In the genomic region with DNA sequence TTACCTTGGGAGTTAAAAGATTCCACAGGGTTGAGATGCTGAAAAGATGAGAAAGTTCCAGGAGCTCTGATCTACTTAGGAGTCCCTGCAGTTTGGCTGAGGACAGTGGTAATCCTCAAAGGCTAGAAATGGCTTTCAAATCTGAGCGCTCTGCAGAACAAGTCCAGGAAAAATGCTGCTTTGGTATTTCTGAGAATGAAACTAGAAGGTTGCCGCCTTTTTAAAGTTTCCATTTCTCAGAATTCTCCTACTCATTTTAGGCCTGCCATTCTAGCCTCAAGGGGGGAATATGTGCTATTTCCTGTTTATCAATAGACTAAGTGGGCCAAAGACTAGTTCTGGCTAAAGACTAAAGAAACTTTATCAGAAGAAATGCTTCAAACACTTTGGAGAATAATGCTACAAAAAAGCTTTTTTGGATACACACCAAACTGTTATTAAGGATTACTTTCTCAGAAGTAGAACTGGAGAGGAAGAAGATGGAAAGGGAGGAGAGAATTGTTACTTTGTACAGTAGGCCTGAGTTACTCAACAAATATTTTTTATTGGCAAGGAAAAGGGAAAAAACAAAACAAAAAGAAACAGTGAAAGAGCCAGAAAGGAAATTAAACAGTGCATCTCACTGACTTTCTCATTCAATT, we compare ENCODE assay signal across 9 cellular contexts. TPM values are rescaled to one million over a fixed set of nuclear protein-coding genes. Genes with fewer than 3 reads are reported as not detected.
DNase-seq lines count a peak whose midpoint lies in the region; ATAC-seq and TF ChIP-seq lines count a peak whose summit lies in the region.
"Had no signal": no experiment of that assay in that cellular context is flagged by ENCODE, and none has a peak within 500 bp of the region (broad histone marks: within the 10 kb centered on the region; RNA-seq: fewer than 3 reads in every experiment).

A gene (minus strand): TSS at position 110 of the 641 bp plus-strand sequence. CDS start 15,314 bp downstream, outside the sequence.

- H3K9me3 Mint-ChIP-seq in CD4-positive, alpha-beta memory T cell, result peaks cover 0 to 2% (median 0%) of the 10 kb centered on the region in 8 donors
- H3K9me3 Mint-ChIP-seq in naive thymus-derived CD8-positive, alpha-beta T cell, result no peaks in the 10 kb centered on the region
- H3K9me3 Mint-ChIP-seq in HFFc6, result no peaks in the 10 kb centered on the region

- intact Hi-C loops in CD4-positive, alpha-beta memory T cell (cut with micrococcal nuclease), result loop anchor here (2.0 to 5.0 kb wide), 4 partner anchors 17 to 210 kb away; a partner anchor contains a TSS

- no peaks in the 10 kb centered on the region for H3K27me3 Mint-ChIP-seq in CD4-positive, alpha-beta memory T cell
- H3K27me3 Mint-ChIP-seq in naive thymus-derived CD8-positive, alpha-beta T cell, result no peaks in the 10 kb centered on the region
- H3K27me3 Mint-ChIP-seq in HFFc6 (ENCODE audit: insufficient read depth), result no peaks in the 10 kb centered on the region

- H3K4me2 ChIP-seq in KMS-11, result peak within 1 kb of the TSS; percentile 40

- CTCF ChIA-PET in CD4-positive, alpha-beta memory T cell (lab: Charles Lee; ENCODE audit: partially characterized antibody), result interaction anchor here (1.0 to 13.7 kb wide), 14 partner anchors 15 to 371 kb away, joined by 3 to 270 read pairs (median 6); a partner anchor contains a TSS
- CTCF ChIA-PET in HEK293T (lab: Yijun Ruan, JAX), result interaction anchor here (1.5 to 2.7 kb wide), 2 partner anchors 225 to 226 kb away, joined by 5 to 14 read pairs; no protein-coding TSS in a partner anchor

- peaks cover 40 to 69% (median 49%) of the 10 kb centered on the region in 4 donors for H3K4me1 Mint-ChIP-seq in CD4-positive, alpha-beta memory T cell
- H3K4me1 Mint-ChIP-seq in naive thymus-derived CD8-positive, alpha-beta T cell, result peaks cover 23 to 65% (median 56%) of the 10 kb centered on the region in 4 donors
- H3K4me1 Mint-ChIP-seq in HFFc6 (ENCODE audit: low read depth), result peaks cover 44% of the 10 kb centered on the region

- no peaks in the 10 kb centered on the region for H3K27me3 ChIP-seq in CD4-positive, alpha-beta memory T cell (ENCODE audit: insufficient read depth, low read length)
- H3K27me3 ChIP-seq in KMS-11 (ENCODE audit: insufficient read depth, low read depth), result no peaks in the 10 kb centered on the region

- H3K9ac ChIP-seq in KMS-11, result no peak within 1 kb of the TSS

- H2AFZ ChIP-seq in KMS-11 (ENCODE audit: low read depth), result peak within 1 kb of the TSS; percentile 30

- peak within 1 kb of the TSS; percentile 88 to 98 (median 94) for H3K4me3 Mint-ChIP-seq in CD4-positive, alpha-beta memory T cell
- peak within 1 kb of the TSS; percentile 70 to 94 (median 91) for H3K4me3 Mint-ChIP-seq in naive thymus-derived CD8-positive, alpha-beta T cell
- H3K4me3 Mint-ChIP-seq in HFFc6, result no peak within 1 kb of the TSS

- peak; percentile 16 to 20 for ATAC-seq in naive thymus-derived CD8-positive, alpha-beta T cell
- ATAC-seq: HCT116 had no signal

- peak within 1 kb of the TSS; percentile 71 to 98 for H3K4me3 ChIP-seq in CD4-positive, alpha-beta memory T cell (ENCODE audit: low read length in 2 of 2)
- no peak within 1 kb of the TSS for H3K4me3 ChIP-seq in KMS-11 (IDR thresholded peaks at IDR 0.05; ENCODE audit: insufficient read depth, low read depth, low read length)

- peak within 1 kb of the TSS; percentile 74 for H3K27ac ChIP-seq in CD4-positive, alpha-beta memory T cell (ENCODE audit: low read depth, low read length)
- peak within 1 kb of the TSS; percentile 39; the same call in 1 of the 2 replicates for H3K27ac ChIP-seq in KMS-11

- no peaks in the 10 kb centered on the region for H3K36me3 ChIP-seq in CD4-positive, alpha-beta memory T cell (ENCODE audit: insufficient read depth, low read length)
- H3K36me3 ChIP-seq in KMS-11 (ENCODE audit: insufficient read depth), result no peaks in the 10 kb centered on the region

- H3K36me3 Mint-ChIP-seq in CD4-positive, alpha-beta memory T cell, result peaks cover 16 to 21% of the 10 kb centered on the region in 2 donors
- peaks cover 6 to 16% (median 15%) of the 10 kb centered on the region in 3 donors for H3K36me3 Mint-ChIP-seq in naive thymus-derived CD8-positive, alpha-beta T cell
- no peaks in the 10 kb centered on the region for H3K36me3 Mint-ChIP-seq in HFFc6 (ENCODE audit: low read depth)

- DNase-seq in CD4-positive, alpha-beta memory T cell, result peak in 4 of 5 donors; percentile 42 to 59 (median 48)
- peak; percentile 4 for DNase-seq in activated naive CD8-positive, alpha-beta T cell treated with anti-CD3 and anti-CD28 coated beads, Interleukin-2, amount 50 U/mL, for 16 hours (ENCODE audit: low read depth, low spot score)
- DNase-seq in naive thymus-derived CD8-positive, alpha-beta T cell, result peak in 3 of 10 donors; percentile 27 to 61 (median 50)
- no peak for DNase-seq in HFFc6
- no peak for DNase-seq in DMS 273 (lab: John Stamatoyannopoulos, UW; ENCODE audit: unreplicated experiment)
- DNase-seq in AML-193 (lab: John Stamatoyannopoulos, UW), result no peak
- no peak for DNase-seq in HEK293T (ENCODE audit: extremely low spot score)

- TF ChIP-seq CTCF in KMS-11 (conservative IDR thresholded peaks at IDR 0.05; ENCODE audit: low read depth, low read length) (no peak), HFFc6 (IDR thresholded peaks at IDR 0.05) (no peak)

- POLR2A ChIA-PET in CD4-positive, alpha-beta memory T cell (lab: Charles Lee; ENCODE audit: partially characterized antibody), result interaction anchor here (0.5 to 13.6 kb wide), 34 partner anchors 10 to 492 kb away, joined by 3 to 316 read pairs (median 4); a partner anchor contains a TSS
- POLR2A ChIA-PET in naive thymus-derived CD8-positive, alpha-beta T cell (lab: Charles Lee), result interaction anchor here (0.7 to 11.9 kb wide), 17 partner anchors 16 to 376 kb away, joined by 3 to 153 read pairs (median 4); a partner anchor contains a TSS
- POLR2A ChIA-PET in HEK293T (lab: Yijun Ruan, JAX), result interaction anchor here (0.7 to 2.1 kb wide), 3 partner anchors 42 to 295 kb away, joined by 3 to 7 read pairs (median 3); a partner anchor contains a TSS

- no peaks in the 10 kb centered on the region for H3K9me3 ChIP-seq in CD4-positive, alpha-beta memory T cell (ENCODE audit: control insufficient read depth in 1 of 2, low read length in 2 of 2)

- peaks cover 58% of the 10 kb centered on the region for H3K4me1 ChIP-seq in CD4-positive, alpha-beta memory T cell (ENCODE audit: insufficient read depth, low read length)
- peaks cover 42% of the 10 kb centered on the region for H3K4me1 ChIP-seq in KMS-11 (ENCODE audit: low read depth, poor library complexity, severe bottlenecking)

- H4K20me1 ChIP-seq in KMS-11 (ENCODE audit: insufficient read depth), result no peaks in the 10 kb centered on the region

- peak within 1 kb of the TSS; percentile 80 to 96 (median 95) for H3K27ac Mint-ChIP-seq in CD4-positive, alpha-beta memory T cell
- H3K27ac Mint-ChIP-seq in naive thymus-derived CD8-positive, alpha-beta T cell, result peak within 1 kb of the TSS; percentile 67 to 100 (median 95)
- H3K27ac Mint-ChIP-seq in HFFc6, result no peak within 1 kb of the TSS

- no peaks in the 10 kb centered on the region for H3K79me2 ChIP-seq in KMS-11 (ENCODE audit: insufficient read depth, low read depth)

TF ChIP-seq in HEK293T, 16 proteins besides CTCF, POLR2A, EP300 and RAD21:
- TF ChIP-seq FOXK2 (IDR thresholded peaks at IDR 0.05) (no peak), HDGF (IDR thresholded peaks at IDR 0.05; ENCODE audit: borderline replicate concordance) (no peak), LEF1 (IDR thresholded peaks at IDR 0.05; ENCODE audit: borderline replicate concordance) (no peak), ELF4 (IDR thresholded peaks at IDR 0.05) (no peak), SUZ12 (IDR thresholded peaks at IDR 0.05) (no peak), ARNT (IDR thresholded peaks at IDR 0.05) (no peak), ZNF384 (IDR thresholded peaks at IDR 0.05) (no peak), NFRKB (IDR thresholded peaks at IDR 0.05) (no peak), TARDBP (IDR thresholded peaks at IDR 0.05) (no peak), FOXM1 (IDR thresholded peaks at IDR 0.05; ENCODE audit: borderline replicate concordance) (no peak), BHLHE40 (IDR thresholded peaks at IDR 0.05; ENCODE audit: borderline replicate concordance) (no peak), CTBP1 (IDR thresholded peaks at IDR 0.05; ENCODE audit: borderline replicate concordance) (no peak), SP1 (IDR thresholded peaks at IDR 0.05) (no peak), L3MBTL2 (conservative IDR thresholded peaks at IDR 0.05) (no peak), FOXA1 (IDR thresholded peaks at IDR 0.05) (no peak)
- TF ChIP-seq, protein P1, sequence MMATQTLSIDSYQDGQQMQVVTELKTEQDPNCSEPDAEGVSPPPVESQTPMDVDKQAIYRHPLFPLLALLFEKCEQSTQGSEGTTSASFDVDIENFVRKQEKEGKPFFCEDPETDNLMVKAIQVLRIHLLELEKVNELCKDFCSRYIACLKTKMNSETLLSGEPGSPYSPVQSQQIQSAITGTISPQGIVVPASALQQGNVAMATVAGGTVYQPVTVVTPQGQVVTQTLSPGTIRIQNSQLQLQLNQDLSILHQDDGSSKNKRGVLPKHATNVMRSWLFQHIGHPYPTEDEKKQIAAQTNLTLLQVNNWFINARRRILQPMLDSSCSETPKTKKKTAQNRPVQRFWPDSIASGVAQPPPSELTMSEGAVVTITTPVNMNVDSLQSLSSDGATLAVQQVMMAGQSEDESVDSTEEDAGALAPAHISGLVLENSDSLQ (IDR thresholded peaks at IDR 0.05), result no peak

RNA-seq across cellular contexts. Expression of the gene that starts here (rescaled TPM):
- 10 to 100 TPM; 75.4 to 78.8 TPM for total RNA-seq in CD4-positive, alpha-beta memory T cell
- 10 to 100 TPM; 13.4 to 23.0 TPM for polyA plus RNA-seq in CD4-positive, alpha-beta memory T cell
- 10 to 100 TPM; 44.7 to 51.1 TPM for total RNA-seq in naive thymus-derived CD8-positive, alpha-beta T cell
- polyA plus RNA-seq in naive thymus-derived CD8-positive, alpha-beta T cell, result 10 to 100 TPM in 2 of 3 donors, 1 to 10 TPM in 1; 9.6 to 12.3 (median 10.9) TPM
- total RNA-seq in HFFc6 (2021; fragmentation: NEBNext Ultra II Directional; extraction: Animal tissue kit (Norgen Biotek cat#: 25700)), result under 1 TPM in 4 of 6 experiments, not detected in 2; 0.13 to 0.34 (median 0.25) TPM

Comparison
In these comparisons a context has a peak if more than half of its experiments do, and no peak if none do; other contexts are left out.
1. RNA of the gene that starts here (total RNA-seq): 75.4 to 78.8 TPM in CD4-positive, alpha-beta memory T cell and 44.7 to 51.1 TPM in naive thymus-derived CD8-positive, alpha-beta T cell; 0.13 to 0.34 TPM in HFFc6; every median in the first group is over 10 times any median in the second.
2. DNase-seq: peak in CD4-positive, alpha-beta memory T cell (4 of 5) and activated naive CD8-positive, alpha-beta T cell treated with anti-CD3 and anti-CD28 coated beads, Interleukin-2, amount 50 U/mL, for 16 hours (single experiment); none in HFFc6 (single experiment), DMS 273 (single experiment), AML-193 (0 of 2) and HEK293T (single experiment).